In the genomic region with DNA sequence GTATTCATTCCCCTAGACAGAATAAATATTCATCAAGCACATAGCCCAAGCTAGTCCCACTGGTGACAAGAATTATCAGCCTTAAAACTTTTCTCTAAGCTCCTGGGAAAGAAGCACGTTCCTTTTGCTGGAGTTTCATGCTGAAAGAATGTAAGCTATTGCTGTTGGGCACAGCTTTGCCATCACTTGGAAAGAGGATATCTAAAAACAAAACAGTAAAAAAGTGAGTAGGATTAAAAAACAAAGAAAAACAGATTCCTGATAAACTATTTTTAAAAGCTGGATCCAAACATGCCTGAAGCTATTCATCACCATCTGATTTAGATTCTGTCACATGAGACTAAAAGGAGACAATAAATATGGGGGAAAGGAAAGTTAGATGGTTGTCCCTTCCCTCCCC, we compare ENCODE assay signal across 1 cellular context.
TF ChIP-seq lines count a peak whose summit lies in the region.

No MANE protein-coding gene starts in this region.

TF ChIP-seq in IMR-90, 13 proteins besides CTCF, POLR2A, EP300 and RAD21:
- TF ChIP-seq FOS (IDR thresholded peaks at IDR 0.05; ENCODE audit: low read depth, low read length) (no peak), NFE2L2 (IDR thresholded peaks at IDR 0.05; ENCODE audit: low read depth, low read length) (no peak), BHLHE40 (IDR thresholded peaks at IDR 0.05; ENCODE audit: low read depth, low read length) (peak; percentile 83; the same call in 1 of the 2 replicates), MAZ (IDR thresholded peaks at IDR 0.05; ENCODE audit: borderline replicate concordance, low read depth, low read length) (no peak)
